Comparison of ENCODE assay signal across 18 cellular contexts in genomic region chr4:146004730-146005129, GRCh38.
DNase-seq lines count a peak whose midpoint lies in the region; ATAC-seq, FAIRE-seq and TF ChIP-seq lines count a peak whose summit lies in the region.
"Had no signal": no experiment of that assay in that cellular context is flagged by ENCODE, and none has a peak within 500 bp of the region (broad histone marks: within the 10 kb centered on the region; RNA-seq: fewer than 3 reads in every experiment).

No MANE protein-coding gene starts in this region.

- in situ Hi-C loops in GM12878 (cut with MboI) = no loop called here

- FAIRE-seq in GM18507 (lab: Jason Lieb, UNC) (peak; percentile 33), GM12878 (lab: Jason Lieb, UNC) (no peak)
- FAIRE-seq: G401.6, GM19239, H1 had no signal

- H2AFZ ChIP-seq in OCI-LY7 (ENCODE audit: low read length) = 0 out of 2 replicates have a peak overlapping the region, but pooled peaks have one; percentile 19
- no peak overlapping the region for H2AFZ ChIP-seq in GM12878 (ENCODE audit: control insufficient read depth, low read depth, low read length)
- H2AFZ ChIP-seq: GM23248 had no signal

- no peak for TF ChIP-seq EP300 in GM12878 (IDR thresholded peaks at IDR 0.05; ENCODE audit: borderline replicate concordance in 1 of 2, control insufficient read depth in 1 of 2, low read depth in 2 of 2, low read length in 2 of 2)

- RAD21 ChIA-PET in GM12878 (lab: Charles Lee; ENCODE audit: unreplicated experiment) = no interaction called here

- POLR2A ChIA-PET in OCI-LY7 (lab: Charles Lee) (interaction anchor here (0.6 kb wide), 1 partner anchor 27 kb away, joined by 4 read pairs; no protein-coding TSS in a partner anchor), GM12878 (lab: Charles Lee) (no interaction called here)

- CTCF ChIA-PET in OCI-LY7 (lab: Charles Lee; ENCODE audit: unreplicated experiment) = interaction anchor here (0.6 kb wide), 1 partner anchor 46 kb away, joined by 3 read pairs; no protein-coding TSS in a partner anchor
- CTCF ChIA-PET in GM12878 (lab: Yijun Ruan, JAX) = no interaction called here

- SMC1A ChIA-PET in GM12878 (lab: Charles Lee; ENCODE audit: uncharacterized antibody, unreplicated experiment) = no interaction called here

- ATAC-seq in GM12878 (no peak), GM19023 (IDR thresholded peaks at IDR 0.05; ENCODE audit: unreplicated experiment) (no peak)

- BruUV-seq in OCI-LY7 (replicated peaks; lab: Mats Ljungman, UMichigan) = no TSS peak
- no TSS peak for BruUV-seq in GM12878 (replicated peaks; lab: Mats Ljungman, UMichigan)

- 9% methylated on average over 1 of the region's 1 CpG for WGBS in GM12878 (ENCODE audit: insufficient coverage, insufficient replicate concordance, low lambda C conversion rate, missing lambda C conversion rate)

- no peaks in the 10 kb centered on the region; the same call in 1 of the 2 replicates for H3K36me3 ChIP-seq in OCI-LY7 (ENCODE audit: insufficient read depth, low read length)
- H3K36me3 ChIP-seq in GM12878 (ENCODE audit: control insufficient read depth in 2 of 2, insufficient read depth in 2 of 2, low read length in 1 of 2) = no peaks in the 10 kb centered on the region

- no peaks in the 10 kb centered on the region for H3K27me3 ChIP-seq in GM12878 (replicated peaks in 1 of 2; ENCODE audit: control insufficient read depth in 2 of 2, insufficient read depth in 2 of 2, low read length in 1 of 2)

- peaks cover 11% of the 10 kb centered on the region; the same call in 1 of the 2 replicates for H3K9me3 ChIP-seq in OCI-LY7 (ENCODE audit: low read length)
- H3K9me3 ChIP-seq in GM12878 (replicated peaks; ENCODE audit: control insufficient read depth, insufficient read depth, low read length) = no peaks in the 10 kb centered on the region; the same call in 2 of the 3 replicates

- DNase-seq in GM18507 (ENCODE audit: extremely low spot score, insufficient read length, low read depth) = no peak
- DNase-seq in OCI-LY7 (ENCODE audit: low spot score) = no peak
- DNase-seq in GM12878 (ENCODE audit: low read depth, low spot score) = no peak
- DNase-seq in NCI-H2227 treated with DMSO at 0.1 percent for 48 hours (lab: John Stamatoyannopoulos, UW) = no peak
- no peak for DNase-seq in NOMO-1 (lab: John Stamatoyannopoulos, UW; ENCODE audit: unreplicated experiment in 2 of 2)
- DNase-seq: C1 segment of cervical spinal cord; Calu3; CD4-positive, alpha-beta memory T cell; COR-L47; DMS53; DND-41; GM23248; H7; HCEC 1CT had no signal

- H3K4me3 ChIP-seq in OCI-LY7 (ENCODE audit: low read depth, low read length, poor library complexity, severe bottlenecking) (no peak overlapping the region), GM12878 (no peak overlapping the region)
- H3K4me3 ChIP-seq: GM23248 had no signal

- no peaks in the 10 kb centered on the region for H3K4me1 ChIP-seq in OCI-LY7 (ENCODE audit: insufficient read depth, low read length, poor library complexity, severe bottlenecking)
- H3K4me1 ChIP-seq in GM12878 (ENCODE audit: control insufficient read depth, insufficient read depth, low read length) = no peaks in the 10 kb centered on the region

- TF ChIP-seq CTCF in OCI-LY7 (conservative IDR thresholded peaks at IDR 0.05; ENCODE audit: low read length) (no peak), GM12878 (IDR thresholded peaks at IDR 0.05 in 2 of 3, conservative IDR thresholded peaks at IDR 0.05 in 1 of 3; ENCODE audit: control insufficient read depth in 2 of 3, extremely low read depth in 1 of 3, insufficient read depth in 1 of 3, low read depth in 3 of 3, low read length in 3 of 3) (no peak)

- no peaks in the 10 kb centered on the region for H4K20me1 ChIP-seq in OCI-LY7 (ENCODE audit: insufficient read depth, low read length)
- H4K20me1 ChIP-seq in GM12878 (ENCODE audit: control insufficient read depth, insufficient read depth) = no peaks in the 10 kb centered on the region

- H3K9me2 ChIP-seq in OCI-LY7 (ENCODE audit: insufficient read depth, low read length) = no peaks in the 10 kb centered on the region

- H3K9ac ChIP-seq in GM12878 (ENCODE audit: control insufficient read depth, insufficient read depth, low read length) = no peak overlapping the region
- H3K9ac ChIP-seq: GM23248 had no signal

- H3K79me2 ChIP-seq in OCI-LY7 (ENCODE audit: insufficient read depth, low read depth, low read length) (no peaks in the 10 kb centered on the region), GM12878 (ENCODE audit: control insufficient read depth, insufficient read depth, low read length) (no peaks in the 10 kb centered on the region)

- intact Hi-C loops in OCI-LY7 (cut with micrococcal nuclease; ENCODE audit: unreplicated experiment) (no loop called here), GM12878 (cut with micrococcal nuclease; ENCODE audit: unreplicated experiment) (no loop called here)

- TF ChIP-seq POLR2A in GM12878 (IDR thresholded peaks at IDR 0.05; ENCODE audit: low read depth, low read length) = no peak

- TF ChIP-seq RAD21 in GM12878 (IDR thresholded peaks at IDR 0.05; ENCODE audit: insufficient read depth, low read depth, low read length) = no peak

- H3K27ac ChIP-seq in OCI-LY7 (ENCODE audit: low read depth, low read length, poor library complexity, severe bottlenecking) (no peak overlapping the region), GM12878 (ENCODE audit: control insufficient read depth, insufficient read depth) (no peak overlapping the region)
- H3K27ac ChIP-seq: GM23248 had no signal

- H3K4me2 ChIP-seq in OCI-LY7 (ENCODE audit: low read length) (no peak overlapping the region), GM12878 (ENCODE audit: control insufficient read depth, insufficient read depth) (no peak overlapping the region)

TF ChIP-seq in GM12878, 131 proteins besides CTCF, POLR2A, EP300 and RAD21:
- TF ChIP-seq RFX5 (IDR thresholded peaks at IDR 0.05; ENCODE audit: low read depth, low read length) (no peak), SPI1 (IDR thresholded peaks at IDR 0.05; ENCODE audit: borderline replicate concordance, insufficient read depth, low read depth, low read length) (peak; percentile 48; the same call in 1 of the 2 replicates)
